Comparison of ENCODE assay signal across 1 cellular context in genomic region chr17:42632949-42633444, GRCh38.
A peak's percentile ranks its signal among the peaks of the same experiment; 100 is the strongest.
TF ChIP-seq lines count a peak whose summit lies in the region.

No MANE protein-coding gene starts in this region.

TF ChIP-seq in K562, 482 proteins besides CTCF, POLR2A, EP300 and RAD21 (continued from another document and continues in another):
- no peak for TF ChIP-seq ZNF174 (CRISPR knock-in tag; IDR thresholded peaks at IDR 0.05)
- TF ChIP-seq TEAD4 (IDR thresholded peaks at IDR 0.05; ENCODE audit: low read length): peak; percentile 88
- TF ChIP-seq TEAD4 (CRISPR knock-in tag; IDR thresholded peaks at IDR 0.05; ENCODE audit: borderline replicate concordance): no peak
- no peak for TF ChIP-seq GTF2E2 (tag; IDR thresholded peaks at IDR 0.05)
- no peak for TF ChIP-seq SREBF1 (IDR thresholded peaks at IDR 0.05; ENCODE audit: borderline replicate concordance, low read depth, low read length)
- TF ChIP-seq, protein P1, sequence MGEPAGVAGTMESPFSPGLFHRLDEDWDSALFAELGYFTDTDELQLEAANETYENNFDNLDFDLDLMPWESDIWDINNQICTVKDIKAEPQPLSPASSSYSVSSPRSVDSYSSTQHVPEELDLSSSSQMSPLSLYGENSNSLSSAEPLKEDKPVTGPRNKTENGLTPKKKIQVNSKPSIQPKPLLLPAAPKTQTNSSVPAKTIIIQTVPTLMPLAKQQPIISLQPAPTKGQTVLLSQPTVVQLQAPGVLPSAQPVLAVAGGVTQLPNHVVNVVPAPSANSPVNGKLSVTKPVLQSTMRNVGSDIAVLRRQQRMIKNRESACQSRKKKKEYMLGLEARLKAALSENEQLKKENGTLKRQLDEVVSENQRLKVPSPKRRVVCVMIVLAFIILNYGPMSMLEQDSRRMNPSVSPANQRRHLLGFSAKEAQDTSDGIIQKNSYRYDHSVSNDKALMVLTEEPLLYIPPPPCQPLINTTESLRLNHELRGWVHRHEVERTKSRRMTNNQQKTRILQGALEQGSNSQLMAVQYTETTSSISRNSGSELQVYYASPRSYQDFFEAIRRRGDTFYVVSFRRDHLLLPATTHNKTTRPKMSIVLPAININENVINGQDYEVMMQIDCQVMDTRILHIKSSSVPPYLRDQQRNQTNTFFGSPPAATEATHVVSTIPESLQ (CRISPR knock-in tag; IDR thresholded peaks at IDR 0.05): no peak
- TF ChIP-seq FOXJ2 (tag; IDR thresholded peaks at IDR 0.05): no peak; the same call in 1 of the 2 replicates
- no peak for TF ChIP-seq MED1 (CRISPR knock-in tag; IDR thresholded peaks at IDR 0.05; ENCODE audit: borderline replicate concordance)
- no peak for TF ChIP-seq COPS2 (conservative IDR thresholded peaks at IDR 0.05)
- TF ChIP-seq SETDB1 (IDR thresholded peaks at IDR 0.05; ENCODE audit: low read length): no peak
- no peak for TF ChIP-seq KAT8 (IDR thresholded peaks at IDR 0.05; ENCODE audit: low read depth)
- peak; percentile 86 for TF ChIP-seq STAT5A (IDR thresholded peaks at IDR 0.05; ENCODE audit: borderline replicate concordance, low read length)
- TF ChIP-seq TBL1XR1 (IDR thresholded peaks at IDR 0.05; ENCODE audit: low read length in 2 of 2): peak in 1 of 2 experiments; percentile 42; a peak in 2 of 4 replicates
- TF ChIP-seq PHF8 (IDR thresholded peaks at IDR 0.05; ENCODE audit: borderline replicate concordance, low read length): no peak
- peak; percentile 74 for TF ChIP-seq POLR2AphosphoS5 (IDR thresholded peaks at IDR 0.05; ENCODE audit: control insufficient read depth, insufficient read depth, low read depth, low read length)
- peak; percentile 76 for TF ChIP-seq JUND (IDR thresholded peaks at IDR 0.05; ENCODE audit: borderline replicate concordance, low read depth, low read length)
- peak; percentile 72; the same call in 1 of the 3 replicates for TF ChIP-seq JUND (tag; IDR thresholded peaks at IDR 0.05; ENCODE audit: borderline replicate concordance, low read depth, low read length)
- TF ChIP-seq ZC3H11A (IDR thresholded peaks at IDR 0.05; ENCODE audit: low read depth, low read length): no peak
- TF ChIP-seq KDM1A (IDR thresholded peaks at IDR 0.05): peak; percentile 98 to 99
- no peak for TF ChIP-seq HBP1 (CRISPR knock-in tag; IDR thresholded peaks at IDR 0.05)
- no peak for TF ChIP-seq TFAM (CRISPR knock-in tag; conservative IDR thresholded peaks at IDR 0.05)
- TF ChIP-seq, protein P2, sequence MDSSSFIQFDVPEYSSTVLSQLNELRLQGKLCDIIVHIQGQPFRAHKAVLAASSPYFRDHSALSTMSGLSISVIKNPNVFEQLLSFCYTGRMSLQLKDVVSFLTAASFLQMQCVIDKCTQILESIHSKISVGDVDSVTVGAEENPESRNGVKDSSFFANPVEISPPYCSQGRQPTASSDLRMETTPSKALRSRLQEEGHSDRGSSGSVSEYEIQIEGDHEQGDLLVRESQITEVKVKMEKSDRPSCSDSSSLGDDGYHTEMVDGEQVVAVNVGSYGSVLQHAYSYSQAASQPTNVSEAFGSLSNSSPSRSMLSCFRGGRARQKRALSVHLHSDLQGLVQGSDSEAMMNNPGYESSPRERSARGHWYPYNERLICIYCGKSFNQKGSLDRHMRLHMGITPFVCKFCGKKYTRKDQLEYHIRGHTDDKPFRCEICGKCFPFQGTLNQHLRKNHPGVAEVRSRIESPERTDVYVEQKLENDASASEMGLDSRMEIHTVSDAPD (CRISPR knock-in tag; IDR thresholded peaks at IDR 0.05): no peak
- TF ChIP-seq, protein P3, sequence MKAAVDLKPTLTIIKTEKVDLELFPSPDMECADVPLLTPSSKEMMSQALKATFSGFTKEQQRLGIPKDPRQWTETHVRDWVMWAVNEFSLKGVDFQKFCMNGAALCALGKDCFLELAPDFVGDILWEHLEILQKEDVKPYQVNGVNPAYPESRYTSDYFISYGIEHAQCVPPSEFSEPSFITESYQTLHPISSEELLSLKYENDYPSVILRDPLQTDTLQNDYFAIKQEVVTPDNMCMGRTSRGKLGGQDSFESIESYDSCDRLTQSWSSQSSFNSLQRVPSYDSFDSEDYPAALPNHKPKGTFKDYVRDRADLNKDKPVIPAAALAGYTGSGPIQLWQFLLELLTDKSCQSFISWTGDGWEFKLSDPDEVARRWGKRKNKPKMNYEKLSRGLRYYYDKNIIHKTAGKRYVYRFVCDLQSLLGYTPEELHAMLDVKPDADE (conservative IDR thresholded peaks at IDR 0.05; ENCODE audit: control insufficient read depth, low read depth, low read length): no peak
- peak; percentile 56; the same call in 1 of the 2 replicates for TF ChIP-seq MYNN (IDR thresholded peaks at IDR 0.05)
- no peak for TF ChIP-seq MYNN (CRISPR knock-in tag; IDR thresholded peaks at IDR 0.05)
- TF ChIP-seq SMARCB1 (IDR thresholded peaks at IDR 0.05; ENCODE audit: insufficient read length, low read depth): no peak
- TF ChIP-seq XRCC3 (IDR thresholded peaks at IDR 0.05): no peak
- TF ChIP-seq CXXC5 (CRISPR knock-in tag; IDR thresholded peaks at IDR 0.05): no peak
- peak; percentile 73; the same call in 1 of the 2 replicates for TF ChIP-seq SMARCA4 (IDR thresholded peaks at IDR 0.05)
- peak; percentile 85 for TF ChIP-seq TCF3 (CRISPR knock-in tag; IDR thresholded peaks at IDR 0.05)
- no peak for TF ChIP-seq ZNF583 (CRISPR knock-in tag; IDR thresholded peaks at IDR 0.05)
- TF ChIP-seq ZNF778 (CRISPR knock-in tag; IDR thresholded peaks at IDR 0.05): no peak
- TF ChIP-seq RFX1 (IDR thresholded peaks at IDR 0.05): no peak
- TF ChIP-seq DACH1 (IDR thresholded peaks at IDR 0.05; ENCODE audit: partially characterized antibody): peak; percentile 56
- TF ChIP-seq U2AF2 (optimal IDR thresholded peaks at IDR 0.05; ENCODE audit: low read depth, low read length): no peak
- TF ChIP-seq RUNX1 (IDR thresholded peaks at IDR 0.05; ENCODE audit: low read depth): no peak
- TF ChIP-seq, protein P4, sequence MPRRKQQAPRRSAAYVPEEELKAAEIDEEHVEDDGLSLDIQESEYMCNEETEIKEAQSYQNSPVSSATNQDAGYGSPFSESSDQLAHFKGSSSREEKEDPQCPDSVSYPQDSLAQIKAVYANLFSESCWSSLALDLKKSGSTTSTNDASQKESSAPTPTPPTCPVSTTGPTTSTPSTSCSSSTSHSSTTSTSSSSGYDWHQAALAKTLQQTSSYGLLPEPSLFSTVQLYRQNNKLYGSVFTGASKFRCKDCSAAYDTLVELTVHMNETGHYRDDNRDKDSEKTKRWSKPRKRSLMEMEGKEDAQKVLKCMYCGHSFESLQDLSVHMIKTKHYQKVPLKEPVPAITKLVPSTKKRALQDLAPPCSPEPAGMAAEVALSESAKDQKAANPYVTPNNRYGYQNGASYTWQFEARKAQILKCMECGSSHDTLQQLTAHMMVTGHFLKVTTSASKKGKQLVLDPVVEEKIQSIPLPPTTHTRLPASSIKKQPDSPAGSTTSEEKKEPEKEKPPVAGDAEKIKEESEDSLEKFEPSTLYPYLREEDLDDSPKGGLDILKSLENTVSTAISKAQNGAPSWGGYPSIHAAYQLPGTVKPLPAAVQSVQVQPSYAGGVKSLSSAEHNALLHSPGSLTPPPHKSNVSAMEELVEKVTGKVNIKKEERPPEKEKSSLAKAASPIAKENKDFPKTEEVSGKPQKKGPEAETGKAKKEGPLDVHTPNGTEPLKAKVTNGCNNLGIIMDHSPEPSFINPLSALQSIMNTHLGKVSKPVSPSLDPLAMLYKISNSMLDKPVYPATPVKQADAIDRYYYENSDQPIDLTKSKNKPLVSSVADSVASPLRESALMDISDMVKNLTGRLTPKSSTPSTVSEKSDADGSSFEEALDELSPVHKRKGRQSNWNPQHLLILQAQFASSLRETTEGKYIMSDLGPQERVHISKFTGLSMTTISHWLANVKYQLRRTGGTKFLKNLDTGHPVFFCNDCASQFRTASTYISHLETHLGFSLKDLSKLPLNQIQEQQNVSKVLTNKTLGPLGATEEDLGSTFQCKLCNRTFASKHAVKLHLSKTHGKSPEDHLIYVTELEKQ (CRISPR knock-in tag; IDR thresholded peaks at IDR 0.05): no peak
- TF ChIP-seq CREM (IDR thresholded peaks at IDR 0.05; ENCODE audit: low read depth): peak; percentile 36
- TF ChIP-seq GABPA (tag; conservative IDR thresholded peaks at IDR 0.05; ENCODE audit: low read depth): peak; percentile 26; the same call in 1 of the 2 replicates
- peak; percentile 81 for TF ChIP-seq ADNP (tag; IDR thresholded peaks at IDR 0.05)
- TF ChIP-seq HNRNPUL1 (IDR thresholded peaks at IDR 0.05; ENCODE audit: low read length): no peak
- TF ChIP-seq, protein P5, sequence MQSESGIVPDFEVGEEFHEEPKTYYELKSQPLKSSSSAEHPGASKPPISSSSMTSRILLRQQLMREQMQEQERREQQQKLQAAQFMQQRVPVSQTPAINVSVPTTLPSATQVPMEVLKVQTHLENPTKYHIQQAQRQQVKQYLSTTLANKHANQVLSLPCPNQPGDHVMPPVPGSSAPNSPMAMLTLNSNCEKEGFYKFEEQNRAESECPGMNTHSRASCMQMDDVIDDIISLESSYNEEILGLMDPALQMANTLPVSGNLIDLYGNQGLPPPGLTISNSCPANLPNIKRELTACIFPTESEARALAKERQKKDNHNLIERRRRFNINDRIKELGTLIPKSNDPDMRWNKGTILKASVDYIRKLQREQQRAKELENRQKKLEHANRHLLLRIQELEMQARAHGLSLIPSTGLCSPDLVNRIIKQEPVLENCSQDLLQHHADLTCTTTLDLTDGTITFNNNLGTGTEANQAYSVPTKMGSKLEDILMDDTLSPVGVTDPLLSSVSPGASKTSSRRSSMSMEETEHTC (IDR thresholded peaks at IDR 0.05): 0 out of 2 replicates have a peak, but pooled peaks have one; percentile 38
- TF ChIP-seq ARID3A (IDR thresholded peaks at IDR 0.05; ENCODE audit: borderline replicate concordance, low read depth, low read length): no peak
- no peak for TF ChIP-seq ZNF511 (CRISPR knock-in tag; IDR thresholded peaks at IDR 0.05)
- TF ChIP-seq PKNOX1 (IDR thresholded peaks at IDR 0.05): peak; percentile 93
- TF ChIP-seq TAF9B (IDR thresholded peaks at IDR 0.05; ENCODE audit: partially characterized antibody): no peak
- no peak for TF ChIP-seq NFRKB (IDR thresholded peaks at IDR 0.05; ENCODE audit: low read depth)
- TF ChIP-seq, protein P6, sequence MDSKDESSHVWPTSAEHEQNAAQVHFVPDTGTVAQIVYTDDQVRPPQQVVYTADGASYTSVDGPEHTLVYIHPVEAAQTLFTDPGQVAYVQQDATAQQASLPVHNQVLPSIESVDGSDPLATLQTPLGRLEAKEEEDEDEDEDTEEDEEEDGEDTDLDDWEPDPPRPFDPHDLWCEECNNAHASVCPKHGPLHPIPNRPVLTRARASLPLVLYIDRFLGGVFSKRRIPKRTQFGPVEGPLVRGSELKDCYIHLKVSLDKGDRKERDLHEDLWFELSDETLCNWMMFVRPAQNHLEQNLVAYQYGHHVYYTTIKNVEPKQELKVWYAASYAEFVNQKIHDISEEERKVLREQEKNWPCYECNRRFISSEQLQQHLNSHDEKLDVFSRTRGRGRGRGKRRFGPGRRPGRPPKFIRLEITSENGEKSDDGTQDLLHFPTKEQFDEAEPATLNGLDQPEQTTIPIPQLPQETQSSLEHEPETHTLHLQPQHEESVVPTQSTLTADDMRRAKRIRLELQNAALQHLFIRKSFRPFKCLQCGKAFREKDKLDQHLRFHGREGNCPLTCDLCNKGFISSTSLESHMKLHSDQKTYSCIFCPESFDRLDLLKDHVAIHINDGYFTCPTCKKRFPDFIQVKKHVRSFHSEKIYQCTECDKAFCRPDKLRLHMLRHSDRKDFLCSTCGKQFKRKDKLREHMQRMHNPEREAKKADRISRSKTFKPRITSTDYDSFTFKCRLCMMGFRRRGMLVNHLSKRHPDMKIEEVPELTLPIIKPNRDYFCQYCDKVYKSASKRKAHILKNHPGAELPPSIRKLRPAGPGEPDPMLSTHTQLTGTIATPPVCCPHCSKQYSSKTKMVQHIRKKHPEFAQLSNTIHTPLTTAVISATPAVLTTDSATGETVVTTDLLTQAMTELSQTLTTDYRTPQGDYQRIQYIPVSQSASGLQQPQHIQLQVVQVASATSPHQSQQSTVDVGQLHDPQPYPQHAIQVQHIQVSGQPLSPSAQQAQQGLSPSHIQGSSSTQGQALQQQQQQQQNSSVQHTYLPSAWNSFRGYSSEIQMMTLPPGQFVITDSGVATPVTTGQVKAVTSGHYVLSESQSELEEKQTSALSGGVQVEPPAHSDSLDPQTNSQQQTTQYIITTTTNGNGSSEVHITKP (IDR thresholded peaks at IDR 0.05; ENCODE audit: partially characterized antibody): peak; percentile 65
- TF ChIP-seq ZNF431 (CRISPR knock-in tag; IDR thresholded peaks at IDR 0.05): no peak
- TF ChIP-seq NFXL1 (CRISPR knock-in tag; IDR thresholded peaks at IDR 0.05): no peak
- no peak for TF ChIP-seq CBX8 (IDR thresholded peaks at IDR 0.05; ENCODE audit: borderline replicate concordance, extremely low read depth, low read depth, low read length, poor library complexity, severe bottlenecking)
